In the genomic region with DNA sequence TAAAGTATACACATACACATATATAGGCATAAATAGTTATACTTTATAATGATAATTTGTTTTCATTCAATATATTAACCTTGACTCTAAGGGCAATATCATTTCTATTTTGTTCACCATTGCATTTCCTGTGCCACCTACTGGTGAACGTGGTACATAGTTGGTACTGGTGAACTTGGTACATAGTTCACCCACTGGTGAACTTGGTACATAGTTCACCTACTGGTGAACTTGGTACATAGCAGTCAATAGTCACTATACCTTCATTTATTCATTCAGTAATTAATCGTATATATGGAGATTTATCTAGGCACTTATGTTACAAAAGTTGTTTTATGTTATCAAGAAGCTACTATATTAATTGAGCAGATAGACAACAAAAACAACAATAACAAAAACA, we compare ENCODE assay signal across 10 cellular contexts.
A peak's percentile ranks its signal among the peaks of the same experiment; 100 is the strongest.
DNase-seq lines count a peak whose midpoint lies in the region; ATAC-seq, FAIRE-seq and TF ChIP-seq lines count a peak whose summit lies in the region.
"Had no signal": no experiment of that assay in that cellular context is flagged by ENCODE, and none has a peak within 500 bp of the region (broad histone marks: within the 10 kb centered on the region; RNA-seq: fewer than 3 reads in every experiment).

No MANE protein-coding gene starts in this region.

- H3K9me3 Mint-ChIP-seq in endodermal cell (no peaks in the 10 kb centered on the region), immature natural killer cell (peaks cover 9 to 44% (median 17%) of the 10 kb centered on the region in 6 donors)
- peaks cover 4 to 12% (median 9%) of the 10 kb centered on the region in 5 donors for H3K9me3 Mint-ChIP-seq in CD8-positive, alpha-beta memory T cell

- POLR2A ChIA-PET in CD8-positive, alpha-beta memory T cell (lab: Charles Lee): no interaction called here

- H3K9ac ChIP-seq in endodermal cell (ENCODE audit: extremely low read depth, low read length, poor library complexity, severe bottlenecking): no peak overlapping the region

- peak; percentile 76 for TF ChIP-seq CTCF in endodermal cell (conservative IDR thresholded peaks at IDR 0.05)

- no peaks in the 10 kb centered on the region for H3K36me3 ChIP-seq in endodermal cell (ENCODE audit: control insufficient read depth, insufficient read depth, low read length)
- H3K36me3 ChIP-seq in CD8-positive, alpha-beta memory T cell (ENCODE audit: insufficient read depth, low read length): no peaks in the 10 kb centered on the region

- H3K4me3 ChIP-seq in endodermal cell (ENCODE audit: low read length): no peak overlapping the region
- no peak overlapping the region for H3K4me3 ChIP-seq in CD8-positive, alpha-beta memory T cell (ENCODE audit: low read length)

- H3K27ac Mint-ChIP-seq in endodermal cell (no peak overlapping the region), immature natural killer cell (no peak overlapping the region)
- H3K27ac Mint-ChIP-seq in CD8-positive, alpha-beta memory T cell: no peak overlapping the region
- H3K27ac Mint-ChIP-seq: activated naive CD8-positive, alpha-beta T cell had no signal

- no peaks in the 10 kb centered on the region for H3K36me3 Mint-ChIP-seq in endodermal cell (ENCODE audit: low read depth)
- no peaks in the 10 kb centered on the region for H3K36me3 Mint-ChIP-seq in immature natural killer cell
- no peaks in the 10 kb centered on the region for H3K36me3 Mint-ChIP-seq in CD8-positive, alpha-beta memory T cell
- H3K36me3 Mint-ChIP-seq: activated naive CD8-positive, alpha-beta T cell had no signal

- H3K27me3 ChIP-seq in endodermal cell (ENCODE audit: control insufficient read depth, insufficient read depth, low read length, poor library complexity, severe bottlenecking): no peaks in the 10 kb centered on the region
- H3K27me3 ChIP-seq in CD8-positive, alpha-beta memory T cell (ENCODE audit: insufficient read depth, low read length, poor library complexity, severe bottlenecking): no peaks in the 10 kb centered on the region

- no peak overlapping the region for H3K4me3 Mint-ChIP-seq in endodermal cell
- no peak overlapping the region for H3K4me3 Mint-ChIP-seq in immature natural killer cell
- H3K4me3 Mint-ChIP-seq in CD8-positive, alpha-beta memory T cell: no peak overlapping the region
- H3K4me3 Mint-ChIP-seq: activated naive CD8-positive, alpha-beta T cell had no signal

- 81 to 100% methylated on average over 1 of the region's 2 CpGs for WGBS in endodermal cell (ENCODE audit: insufficient coverage in 1 of 2, insufficient read length in 1 of 2), 2 experiments

- CTCF ChIA-PET in CD8-positive, alpha-beta memory T cell (lab: Charles Lee): no interaction called here

- no peaks in the 10 kb centered on the region for H3K4me1 ChIP-seq in endodermal cell (ENCODE audit: control insufficient read depth, insufficient read depth, low read length)
- no peaks in the 10 kb centered on the region for H3K4me1 ChIP-seq in CD8-positive, alpha-beta memory T cell (ENCODE audit: insufficient read depth, low read length)

- H3K27ac ChIP-seq in endodermal cell (ENCODE audit: low read depth, low read length) (no peak overlapping the region), caudate nucleus (ENCODE audit: low read depth, low read length) (no peak overlapping the region)
- H3K27ac ChIP-seq in CD8-positive, alpha-beta memory T cell (ENCODE audit: low read depth, low read length): no peak overlapping the region

- H3K4me1 Mint-ChIP-seq in endodermal cell: no peaks in the 10 kb centered on the region
- H3K4me1 Mint-ChIP-seq in immature natural killer cell: no peaks in the 10 kb centered on the region
- no peaks in the 10 kb centered on the region for H3K4me1 Mint-ChIP-seq in CD8-positive, alpha-beta memory T cell

- no peaks in the 10 kb centered on the region for H3K9me3 ChIP-seq in endodermal cell (ENCODE audit: control insufficient read depth, low read length)
- no peaks in the 10 kb centered on the region for H3K9me3 ChIP-seq in CD8-positive, alpha-beta memory T cell (ENCODE audit: low read length)

- FAIRE-seq in G401.6 (lab: Jason Lieb, UNC): peak; percentile 60
- FAIRE-seq: GM12892 had no signal

- H3K27me3 Mint-ChIP-seq in endodermal cell (ENCODE audit: insufficient read depth) (no peaks in the 10 kb centered on the region), immature natural killer cell (ENCODE audit: low read depth in 3 of 3) (peaks cover 0 to 1% (median 0%) of the 10 kb centered on the region in 3 donors)
- no peaks in the 10 kb centered on the region for H3K27me3 Mint-ChIP-seq in CD8-positive, alpha-beta memory T cell
- H3K27me3 Mint-ChIP-seq: activated naive CD8-positive, alpha-beta T cell had no signal

- DNase-seq in LoVo (ENCODE audit: low spot score): peak; percentile 58
- DNase-seq in endodermal cell: no peak
- DNase-seq in immature natural killer cell: no peak
- DNase-seq in caudate nucleus (lab: John Stamatoyannopoulos, UW): no peak
- DNase-seq in CD8-positive, alpha-beta memory T cell: no peak

- peak; percentile 50 for ATAC-seq in GM21825 (IDR thresholded peaks at IDR 0.05; ENCODE audit: unreplicated experiment)
- ATAC-seq in esophagus mucosa: no peak
